ENCODE assay signal across 1 cellular context in the genomic region with DNA sequence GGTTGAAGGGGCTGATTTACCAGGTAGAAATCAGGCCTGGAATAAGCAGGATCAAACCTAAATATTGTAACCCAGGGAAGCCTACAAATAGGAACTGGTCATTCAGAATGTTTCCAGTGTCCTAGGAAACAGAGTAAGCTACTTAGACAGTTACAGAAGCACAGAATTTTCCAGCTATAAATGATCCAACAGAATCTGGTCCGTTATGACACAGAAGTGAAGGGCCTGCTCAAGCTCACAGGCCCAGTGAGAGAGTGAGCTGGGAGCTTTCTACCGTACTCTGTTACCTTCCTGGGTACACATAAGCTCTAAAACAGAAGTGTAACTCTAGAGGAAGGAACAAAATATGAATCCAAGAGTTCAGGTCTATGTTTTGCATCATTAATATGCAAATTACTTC.
TF ChIP-seq lines count a peak whose summit lies in the region.

No MANE protein-coding gene starts in this region.

TF ChIP-seq in WTC11, 78 proteins besides CTCF, POLR2A, EP300 and RAD21 (continued from another document):
- no peak for TF ChIP-seq ZNF263 (CRISPR knock-in tag; IDR thresholded peaks at IDR 0.05; ENCODE audit: low read depth)
- TF ChIP-seq, protein P1, sequence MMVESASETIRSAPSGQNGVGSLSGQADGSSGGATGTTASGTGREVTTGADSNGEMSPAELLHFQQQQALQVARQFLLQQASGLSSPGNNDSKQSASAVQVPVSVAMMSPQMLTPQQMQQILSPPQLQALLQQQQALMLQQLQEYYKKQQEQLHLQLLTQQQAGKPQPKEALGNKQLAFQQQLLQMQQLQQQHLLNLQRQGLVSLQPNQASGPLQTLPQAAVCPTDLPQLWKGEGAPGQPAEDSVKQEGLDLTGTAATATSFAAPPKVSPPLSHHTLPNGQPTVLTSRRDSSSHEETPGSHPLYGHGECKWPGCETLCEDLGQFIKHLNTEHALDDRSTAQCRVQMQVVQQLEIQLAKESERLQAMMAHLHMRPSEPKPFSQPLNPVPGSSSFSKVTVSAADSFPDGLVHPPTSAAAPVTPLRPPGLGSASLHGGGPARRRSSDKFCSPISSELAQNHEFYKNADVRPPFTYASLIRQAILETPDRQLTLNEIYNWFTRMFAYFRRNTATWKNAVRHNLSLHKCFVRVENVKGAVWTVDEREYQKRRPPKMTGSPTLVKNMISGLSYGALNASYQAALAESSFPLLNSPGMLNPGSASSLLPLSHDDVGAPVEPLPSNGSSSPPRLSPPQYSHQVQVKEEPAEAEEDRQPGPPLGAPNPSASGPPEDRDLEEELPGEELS (CRISPR knock-in tag; IDR thresholded peaks at IDR 0.05), result no peak
- TF ChIP-seq ZNF219 (CRISPR knock-in tag; IDR thresholded peaks at IDR 0.05; ENCODE audit: borderline replicate concordance), result no peak
- TF ChIP-seq NR1H2 (CRISPR knock-in tag; IDR thresholded peaks at IDR 0.05), result no peak
- no peak for TF ChIP-seq NR2C2 (CRISPR knock-in tag; IDR thresholded peaks at IDR 0.05)
- no peak for TF ChIP-seq TCF7 (CRISPR knock-in tag; IDR thresholded peaks at IDR 0.05; ENCODE audit: low read depth)
